ENCODE assay signal across 8 cellular contexts in genomic region chr19:12155324-12155723, GRCh38. TPM values are rescaled to one million over a fixed set of nuclear protein-coding genes. Genes with fewer than 3 reads are reported as not detected.
DNase-seq lines count a peak whose midpoint lies in the region.

No MANE protein-coding gene starts in this region.

- H3K4me1 ChIP-seq in stomach smooth muscle (ENCODE audit: control insufficient read depth, insufficient read depth, low read length), result peaks cover 2% of the 10 kb centered on the region

- H3K27ac ChIP-seq in stomach smooth muscle (ENCODE audit: low read length), result peak overlapping the region; percentile 70

- no peaks in the 10 kb centered on the region for H3K27me3 Mint-ChIP-seq in T-helper 2 cell treated with Interferon-gamma antibody and Interleukin-4, amounts not matched to agents 5 μg/mL and 100 μg/mL, for 36 hours (ENCODE audit: low read depth)
- no peaks in the 10 kb centered on the region for H3K27me3 Mint-ChIP-seq in activated T-helper 2 cell treated with anti-CD3 and anti-CD28 coated beads, Interferon-gamma antibody, Interleukin-2, Interleukin-4, amounts not matched to agents 10 μg/mL and 5 μg/mL and 100 μg/mL, durations not matched to agents 14 hours and 24 hours and 36 hours (ENCODE audit: low read depth)
- peaks cover 0 to 5% (median 3%) of the 10 kb centered on the region in 3 donors for H3K27me3 Mint-ChIP-seq in immature natural killer cell (ENCODE audit: low read depth in 3 of 3)

- H3K27ac Mint-ChIP-seq in T-helper 2 cell treated with Interferon-gamma antibody and Interleukin-4, amounts not matched to agents 5 μg/mL and 100 μg/mL, for 36 hours, result peak overlapping the region; percentile 34
- no peak overlapping the region for H3K27ac Mint-ChIP-seq in activated T-helper 2 cell treated with anti-CD3 and anti-CD28 coated beads, Interferon-gamma antibody, Interleukin-2, Interleukin-4, amounts not matched to agents 10 μg/mL and 5 μg/mL and 100 μg/mL, durations not matched to agents 14 hours and 24 hours and 36 hours
- peak overlapping the region in 5 of 6 donors; percentile 1 to 78 (median 73) for H3K27ac Mint-ChIP-seq in immature natural killer cell

- H3K4me3 ChIP-seq in stomach smooth muscle (ENCODE audit: low read length in 2 of 2), result peak overlapping the region; percentile 48 to 85

- in situ Hi-C loops in KBM-7 (cut with MboI; ENCODE audit: low pct_unique_long_range_greater_than_20kb, low sequenced_read_pairs), result no loop called here

- peaks cover 18% of the 10 kb centered on the region for H3K9me3 Mint-ChIP-seq in T-helper 2 cell treated with Interferon-gamma antibody and Interleukin-4, amounts not matched to agents 5 μg/mL and 100 μg/mL, for 36 hours
- H3K9me3 Mint-ChIP-seq in activated T-helper 2 cell treated with anti-CD3 and anti-CD28 coated beads, Interferon-gamma antibody, Interleukin-2, Interleukin-4, amounts not matched to agents 10 μg/mL and 5 μg/mL and 100 μg/mL, durations not matched to agents 14 hours and 24 hours and 36 hours, result peaks cover 14% of the 10 kb centered on the region
- peaks cover 0 to 2% (median 0%) of the 10 kb centered on the region in 6 donors for H3K9me3 Mint-ChIP-seq in immature natural killer cell

- H3K9ac ChIP-seq in stomach smooth muscle (ENCODE audit: low read length in 2 of 2), result peak overlapping the region; percentile 30 to 77

- peaks cover 30% of the 10 kb centered on the region for H3K36me3 Mint-ChIP-seq in T-helper 2 cell treated with Interferon-gamma antibody and Interleukin-4, amounts not matched to agents 5 μg/mL and 100 μg/mL, for 36 hours (ENCODE audit: low read depth)
- H3K36me3 Mint-ChIP-seq in activated T-helper 2 cell treated with anti-CD3 and anti-CD28 coated beads, Interferon-gamma antibody, Interleukin-2, Interleukin-4, amounts not matched to agents 10 μg/mL and 5 μg/mL and 100 μg/mL, durations not matched to agents 14 hours and 24 hours and 36 hours (ENCODE audit: low read depth), result peaks cover 32% of the 10 kb centered on the region
- H3K36me3 Mint-ChIP-seq in immature natural killer cell, result peaks cover 0 to 4% (median 0%) of the 10 kb centered on the region in 3 donors

- H3K36me3 ChIP-seq in stomach smooth muscle (ENCODE audit: control insufficient read depth in 2 of 2, insufficient read depth in 2 of 2, low read length in 2 of 2), result peaks cover 2 to 5% of the 10 kb centered on the region in 2 donors

- no peak for DNase-seq in T-helper 2 cell treated with Interferon-gamma antibody and Interleukin-4, amounts not matched to agents 5 μg/mL and 100 μg/mL, for 36 hours (ENCODE audit: low spot score)
- DNase-seq in T-helper 2 cell (no peak), immature natural killer cell (no peak), KBM-7 (no peak)
- no peak for DNase-seq in activated T-helper 2 cell treated with anti-CD3 and anti-CD28 coated beads, Interferon-gamma antibody, Interleukin-2, Interleukin-4, amounts not matched to agents 10 μg/mL and 5 μg/mL and 100 μg/mL, durations not matched to agents 14 hours and 24 hours and 36 hours (ENCODE audit: low spot score)
- DNase-seq in stimulated activated CD4-positive, alpha-beta T cell treated with anti-CD3 and anti-CD28 coated beads, Interleukin-1b, Interleukin-23, amount 100 ng/mL, for 48 hours, result no peak
- DNase-seq in stimulated activated CD4-positive, alpha-beta T cell treated with anti-CD3 and anti-CD28 coated beads, Interleukin-4, amount 100 ng/mL, for 1 hour, result no peak

- H3K27me3 ChIP-seq in stomach smooth muscle (ENCODE audit: control insufficient read depth in 1 of 2, insufficient read depth in 2 of 2, low read length in 2 of 2), result no peaks in the 10 kb centered on the region

- H3K4me1 Mint-ChIP-seq in T-helper 2 cell treated with Interferon-gamma antibody and Interleukin-4, amounts not matched to agents 5 μg/mL and 100 μg/mL, for 36 hours (ENCODE audit: low read depth), result peaks cover 12% of the 10 kb centered on the region
- H3K4me1 Mint-ChIP-seq in activated T-helper 2 cell treated with anti-CD3 and anti-CD28 coated beads, Interferon-gamma antibody, Interleukin-2, Interleukin-4, amounts not matched to agents 10 μg/mL and 5 μg/mL and 100 μg/mL, durations not matched to agents 14 hours and 24 hours and 36 hours (ENCODE audit: low read depth), result peaks cover 12% of the 10 kb centered on the region
- peaks cover 25 to 28% of the 10 kb centered on the region in 2 donors for H3K4me1 Mint-ChIP-seq in immature natural killer cell

- intact Hi-C loops in activated T-helper 2 cell treated with anti-CD3 and anti-CD28 coated beads, Interferon-gamma antibody, Interleukin-2, Interleukin-4, amounts not matched to agents 10 μg/mL and 5 μg/mL and 100 μg/mL, durations not matched to agents 14 hours and 24 hours and 36 hours (cut with micrococcal nuclease), result no loop called here

- H3K9me3 ChIP-seq in stomach smooth muscle (ENCODE audit: control insufficient read depth in 2 of 2, low read length in 2 of 2), result no peaks in the 10 kb centered on the region

- H3K4me3 Mint-ChIP-seq in T-helper 2 cell treated with Interferon-gamma antibody and Interleukin-4, amounts not matched to agents 5 μg/mL and 100 μg/mL, for 36 hours, result peak overlapping the region; percentile 73
- peak overlapping the region; percentile 58 for H3K4me3 Mint-ChIP-seq in activated T-helper 2 cell treated with anti-CD3 and anti-CD28 coated beads, Interferon-gamma antibody, Interleukin-2, Interleukin-4, amounts not matched to agents 10 μg/mL and 5 μg/mL and 100 μg/mL, durations not matched to agents 14 hours and 24 hours and 36 hours (ENCODE audit: low read depth)
- peak overlapping the region; percentile 83 to 94 (median 91) for H3K4me3 Mint-ChIP-seq in immature natural killer cell

RNA-seq across cellular contexts. Expression of gene ZNF625, which starts 1.2 kb away (rescaled TPM):
- total RNA-seq in activated T-helper 2 cell treated with anti-CD3 and anti-CD28 coated beads, Interferon-gamma antibody, Interleukin-2, Interleukin-4, amounts not matched to agents 10 μg/mL and 5 μg/mL and 100 μg/mL, durations not matched to agents 14 hours and 24 hours and 36 hours, result 3.1 and 4.1 TPM in 2 replicates
- polyA plus RNA-seq in immature natural killer cell, result 1 to 10 TPM in 1 of 3 donors, under 1 TPM in 1, not detected in 1; 0.51 to 3.6 TPM

RNA-seq across cellular contexts. Expression of gene ZNF136, which starts 7.6 kb away (rescaled TPM):
- 7.7 and 9.7 TPM in 2 replicates for total RNA-seq in activated T-helper 2 cell treated with anti-CD3 and anti-CD28 coated beads, Interferon-gamma antibody, Interleukin-2, Interleukin-4, amounts not matched to agents 10 μg/mL and 5 μg/mL and 100 μg/mL, durations not matched to agents 14 hours and 24 hours and 36 hours
- polyA plus RNA-seq in immature natural killer cell, result 10 to 100 TPM; 15.1 to 20.1 (median 18.6) TPM

RNA-seq across cellular contexts. Expression of gene ZNF20, which starts 15.2 kb away (rescaled TPM):
- total RNA-seq in activated T-helper 2 cell treated with anti-CD3 and anti-CD28 coated beads, Interferon-gamma antibody, Interleukin-2, Interleukin-4, amounts not matched to agents 10 μg/mL and 5 μg/mL and 100 μg/mL, durations not matched to agents 14 hours and 24 hours and 36 hours, result 4.1 and 4.3 TPM in 2 replicates
- polyA plus RNA-seq in immature natural killer cell, result 1 to 10 TPM; 2.2 to 4.1 (median 2.4) TPM
